ENCODE assay signal across 1 cellular context in the genomic region with DNA sequence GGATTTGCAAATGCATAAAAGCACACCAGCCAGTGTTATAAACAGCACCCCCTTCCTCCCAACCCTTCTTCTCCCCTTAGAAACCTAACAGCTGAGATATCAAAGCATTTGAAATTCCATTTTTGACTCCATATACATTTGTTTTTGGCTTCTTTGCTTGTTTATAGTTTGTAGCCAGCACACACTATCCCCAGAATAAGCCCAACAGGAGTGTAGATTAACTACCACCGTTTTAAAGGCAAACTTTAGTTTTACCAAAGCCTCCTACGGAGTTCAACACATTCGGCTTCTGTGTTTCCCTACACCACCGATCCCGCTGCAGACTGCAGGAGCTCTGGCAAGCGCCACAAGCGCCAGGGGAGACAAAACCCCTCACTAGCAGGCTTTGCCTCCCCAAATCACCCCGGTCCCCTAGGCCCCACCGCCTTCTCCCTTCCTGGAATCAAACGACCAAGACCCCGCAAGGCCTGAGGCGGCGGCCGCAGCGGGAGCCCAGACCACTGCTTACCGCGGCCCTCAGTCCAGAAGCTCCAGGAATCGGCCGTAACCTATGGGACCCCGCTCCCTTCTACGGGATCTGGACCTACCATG.
TF ChIP-seq lines count a peak whose summit lies in the region.

No MANE protein-coding gene starts in this region.

TF ChIP-seq in HepG2, 621 proteins besides CTCF, POLR2A, EP300 and RAD21 (continued from another document and continues in another):
- TF ChIP-seq, protein P1, sequence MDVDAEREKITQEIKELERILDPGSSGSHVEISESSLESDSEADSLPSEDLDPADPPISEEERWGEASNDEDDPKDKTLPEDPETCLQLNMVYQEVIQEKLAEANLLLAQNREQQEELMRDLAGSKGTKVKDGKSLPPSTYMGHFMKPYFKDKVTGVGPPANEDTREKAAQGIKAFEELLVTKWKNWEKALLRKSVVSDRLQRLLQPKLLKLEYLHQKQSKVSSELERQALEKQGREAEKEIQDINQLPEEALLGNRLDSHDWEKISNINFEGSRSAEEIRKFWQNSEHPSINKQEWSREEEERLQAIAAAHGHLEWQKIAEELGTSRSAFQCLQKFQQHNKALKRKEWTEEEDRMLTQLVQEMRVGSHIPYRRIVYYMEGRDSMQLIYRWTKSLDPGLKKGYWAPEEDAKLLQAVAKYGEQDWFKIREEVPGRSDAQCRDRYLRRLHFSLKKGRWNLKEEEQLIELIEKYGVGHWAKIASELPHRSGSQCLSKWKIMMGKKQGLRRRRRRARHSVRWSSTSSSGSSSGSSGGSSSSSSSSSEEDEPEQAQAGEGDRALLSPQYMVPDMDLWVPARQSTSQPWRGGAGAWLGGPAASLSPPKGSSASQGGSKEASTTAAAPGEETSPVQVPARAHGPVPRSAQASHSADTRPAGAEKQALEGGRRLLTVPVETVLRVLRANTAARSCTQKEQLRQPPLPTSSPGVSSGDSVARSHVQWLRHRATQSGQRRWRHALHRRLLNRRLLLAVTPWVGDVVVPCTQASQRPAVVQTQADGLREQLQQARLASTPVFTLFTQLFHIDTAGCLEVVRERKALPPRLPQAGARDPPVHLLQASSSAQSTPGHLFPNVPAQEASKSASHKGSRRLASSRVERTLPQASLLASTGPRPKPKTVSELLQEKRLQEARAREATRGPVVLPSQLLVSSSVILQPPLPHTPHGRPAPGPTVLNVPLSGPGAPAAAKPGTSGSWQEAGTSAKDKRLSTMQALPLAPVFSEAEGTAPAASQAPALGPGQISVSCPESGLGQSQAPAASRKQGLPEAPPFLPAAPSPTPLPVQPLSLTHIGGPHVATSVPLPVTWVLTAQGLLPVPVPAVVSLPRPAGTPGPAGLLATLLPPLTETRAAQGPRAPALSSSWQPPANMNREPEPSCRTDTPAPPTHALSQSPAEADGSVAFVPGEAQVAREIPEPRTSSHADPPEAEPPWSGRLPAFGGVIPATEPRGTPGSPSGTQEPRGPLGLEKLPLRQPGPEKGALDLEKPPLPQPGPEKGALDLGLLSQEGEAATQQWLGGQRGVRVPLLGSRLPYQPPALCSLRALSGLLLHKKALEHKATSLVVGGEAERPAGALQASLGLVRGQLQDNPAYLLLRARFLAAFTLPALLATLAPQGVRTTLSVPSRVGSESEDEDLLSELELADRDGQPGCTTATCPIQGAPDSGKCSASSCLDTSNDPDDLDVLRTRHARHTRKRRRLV (CRISPR knock-in tag; IDR thresholded peaks at IDR 0.05): 0 out of 2 replicates have a peak, but pooled peaks have one; percentile 33
- no peak for TF ChIP-seq EED (CRISPR knock-in tag; IDR thresholded peaks at IDR 0.05)
- TF ChIP-seq ETV5 (CRISPR knock-in tag; IDR thresholded peaks at IDR 0.05; ENCODE audit: borderline replicate concordance): no peak
- TF ChIP-seq, protein P2, sequence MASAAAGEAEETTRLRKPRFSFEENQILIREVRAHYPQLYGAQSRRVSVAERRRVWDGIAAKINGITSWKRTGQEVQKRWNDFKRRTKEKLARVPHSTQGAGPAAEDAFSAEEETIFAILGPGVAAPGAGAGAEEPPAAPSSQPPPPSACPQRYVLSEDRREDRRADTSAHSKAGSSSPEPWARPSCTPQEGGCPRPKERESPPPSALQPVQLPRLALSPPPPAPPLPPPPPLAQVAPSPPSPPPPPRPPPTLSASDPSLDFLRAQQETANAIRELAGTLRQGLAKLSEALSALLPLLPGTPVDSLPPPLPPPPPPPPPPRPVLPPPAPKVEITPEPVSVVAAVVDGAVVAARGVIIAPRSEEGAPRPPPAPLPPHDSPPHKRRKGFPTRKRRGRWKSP (CRISPR knock-in tag; IDR thresholded peaks at IDR 0.05): no peak
- TF ChIP-seq, protein P3, sequence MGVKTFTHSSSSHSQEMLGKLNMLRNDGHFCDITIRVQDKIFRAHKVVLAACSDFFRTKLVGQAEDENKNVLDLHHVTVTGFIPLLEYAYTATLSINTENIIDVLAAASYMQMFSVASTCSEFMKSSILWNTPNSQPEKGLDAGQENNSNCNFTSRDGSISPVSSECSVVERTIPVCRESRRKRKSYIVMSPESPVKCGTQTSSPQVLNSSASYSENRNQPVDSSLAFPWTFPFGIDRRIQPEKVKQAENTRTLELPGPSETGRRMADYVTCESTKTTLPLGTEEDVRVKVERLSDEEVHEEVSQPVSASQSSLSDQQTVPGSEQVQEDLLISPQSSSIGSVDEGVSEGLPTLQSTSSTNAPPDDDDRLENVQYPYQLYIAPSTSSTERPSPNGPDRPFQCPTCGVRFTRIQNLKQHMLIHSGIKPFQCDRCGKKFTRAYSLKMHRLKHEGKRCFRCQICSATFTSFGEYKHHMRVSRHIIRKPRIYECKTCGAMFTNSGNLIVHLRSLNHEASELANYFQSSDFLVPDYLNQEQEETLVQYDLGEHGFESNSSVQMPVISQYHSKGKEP (CRISPR knock-in tag; IDR thresholded peaks at IDR 0.05): peak; percentile 81; the same call in 1 of the 2 replicates
- no peak for TF ChIP-seq ZNF629 (CRISPR knock-in tag; conservative IDR thresholded peaks at IDR 0.05)
- no peak for TF ChIP-seq NFIB (CRISPR knock-in tag; IDR thresholded peaks at IDR 0.05; ENCODE audit: borderline replicate concordance)
- no peak for TF ChIP-seq ZNF607 (CRISPR knock-in tag; IDR thresholded peaks at IDR 0.05; ENCODE audit: borderline replicate concordance)
- TF ChIP-seq NR2F2 (IDR thresholded peaks at IDR 0.05; ENCODE audit: borderline replicate concordance, low read depth): no peak
- TF ChIP-seq FIP1L1 (IDR thresholded peaks at IDR 0.05; ENCODE audit: borderline replicate concordance, insufficient read depth, low read depth, low read length): no peak
- peak; percentile 15; the same call in 1 of the 2 replicates for TF ChIP-seq RXRA (CRISPR knock-in tag; IDR thresholded peaks at IDR 0.05)
- TF ChIP-seq ZNF543 (CRISPR knock-in tag; IDR thresholded peaks at IDR 0.05): 0 out of 2 replicates have a peak, but pooled peaks have one; percentile 34
- TF ChIP-seq MZF1 (CRISPR knock-in tag; IDR thresholded peaks at IDR 0.05; ENCODE audit: borderline replicate concordance): no peak
- TF ChIP-seq HNRNPUL1 (IDR thresholded peaks at IDR 0.05; ENCODE audit: low read depth, low read length): no peak
- no peak; the same call in 1 of the 2 replicates for TF ChIP-seq ZNF230 (CRISPR knock-in tag; IDR thresholded peaks at IDR 0.05)
- peak; percentile 88; the same call in 1 of the 2 replicates for TF ChIP-seq ZNF775 (CRISPR knock-in tag; IDR thresholded peaks at IDR 0.05; ENCODE audit: borderline replicate concordance)
- no peak for TF ChIP-seq BRD4 (CRISPR knock-in tag; IDR thresholded peaks at IDR 0.05)
- no peak for TF ChIP-seq HNRNPL (IDR thresholded peaks at IDR 0.05; ENCODE audit: low read depth, low read length)
- no peak for TF ChIP-seq TP53 (CRISPR knock-in tag; conservative IDR thresholded peaks at IDR 0.05)
- no peak for TF ChIP-seq HOXA5 (CRISPR knock-in tag; IDR thresholded peaks at IDR 0.05)
- TF ChIP-seq, protein P4, sequence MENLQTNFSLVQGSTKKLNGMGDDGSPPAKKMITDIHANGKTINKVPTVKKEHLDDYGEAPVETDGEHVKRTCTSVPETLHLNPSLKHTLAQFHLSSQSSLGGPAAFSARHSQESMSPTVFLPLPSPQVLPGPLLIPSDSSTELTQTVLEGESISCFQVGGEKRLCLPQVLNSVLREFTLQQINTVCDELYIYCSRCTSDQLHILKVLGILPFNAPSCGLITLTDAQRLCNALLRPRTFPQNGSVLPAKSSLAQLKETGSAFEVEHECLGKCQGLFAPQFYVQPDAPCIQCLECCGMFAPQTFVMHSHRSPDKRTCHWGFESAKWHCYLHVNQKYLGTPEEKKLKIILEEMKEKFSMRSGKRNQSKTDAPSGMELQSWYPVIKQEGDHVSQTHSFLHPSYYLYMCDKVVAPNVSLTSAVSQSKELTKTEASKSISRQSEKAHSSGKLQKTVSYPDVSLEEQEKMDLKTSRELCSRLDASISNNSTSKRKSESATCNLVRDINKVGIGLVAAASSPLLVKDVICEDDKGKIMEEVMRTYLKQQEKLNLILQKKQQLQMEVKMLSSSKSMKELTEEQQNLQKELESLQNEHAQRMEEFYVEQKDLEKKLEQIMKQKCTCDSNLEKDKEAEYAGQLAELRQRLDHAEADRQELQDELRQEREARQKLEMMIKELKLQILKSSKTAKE (CRISPR knock-in tag; IDR thresholded peaks at IDR 0.05; ENCODE audit: borderline replicate concordance): no peak
- TF ChIP-seq, protein P5, sequence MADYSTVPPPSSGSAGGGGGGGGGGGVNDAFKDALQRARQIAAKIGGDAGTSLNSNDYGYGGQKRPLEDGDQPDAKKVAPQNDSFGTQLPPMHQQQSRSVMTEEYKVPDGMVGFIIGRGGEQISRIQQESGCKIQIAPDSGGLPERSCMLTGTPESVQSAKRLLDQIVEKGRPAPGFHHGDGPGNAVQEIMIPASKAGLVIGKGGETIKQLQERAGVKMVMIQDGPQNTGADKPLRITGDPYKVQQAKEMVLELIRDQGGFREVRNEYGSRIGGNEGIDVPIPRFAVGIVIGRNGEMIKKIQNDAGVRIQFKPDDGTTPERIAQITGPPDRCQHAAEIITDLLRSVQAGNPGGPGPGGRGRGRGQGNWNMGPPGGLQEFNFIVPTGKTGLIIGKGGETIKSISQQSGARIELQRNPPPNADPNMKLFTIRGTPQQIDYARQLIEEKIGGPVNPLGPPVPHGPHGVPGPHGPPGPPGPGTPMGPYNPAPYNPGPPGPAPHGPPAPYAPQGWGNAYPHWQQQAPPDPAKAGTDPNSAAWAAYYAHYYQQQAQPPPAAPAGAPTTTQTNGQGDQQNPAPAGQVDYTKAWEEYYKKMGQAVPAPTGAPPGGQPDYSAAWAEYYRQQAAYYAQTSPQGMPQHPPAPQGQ (CRISPR knock-in tag; IDR thresholded peaks at IDR 0.05; ENCODE audit: borderline replicate concordance): no peak
- TF ChIP-seq, protein P6, sequence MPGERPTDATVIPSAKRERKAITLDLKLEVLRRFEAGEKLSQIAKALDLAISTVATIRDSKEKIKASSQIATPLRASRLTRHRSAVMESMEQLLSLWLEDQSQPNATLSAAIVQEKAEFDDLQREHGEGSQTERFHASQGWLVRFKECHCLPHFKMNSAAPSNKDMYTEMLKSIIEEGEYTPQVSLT (CRISPR knock-in tag; IDR thresholded peaks at IDR 0.05; ENCODE audit: borderline replicate concordance, low read depth): no peak
- TF ChIP-seq ZNF713 (CRISPR knock-in tag; IDR thresholded peaks at IDR 0.05): 0 out of 2 replicates have a peak, but pooled peaks have one; percentile 67
- no peak for TF ChIP-seq TCF7L2 (IDR thresholded peaks at IDR 0.05; ENCODE audit: low read depth, low read length)
- TF ChIP-seq, protein P7, sequence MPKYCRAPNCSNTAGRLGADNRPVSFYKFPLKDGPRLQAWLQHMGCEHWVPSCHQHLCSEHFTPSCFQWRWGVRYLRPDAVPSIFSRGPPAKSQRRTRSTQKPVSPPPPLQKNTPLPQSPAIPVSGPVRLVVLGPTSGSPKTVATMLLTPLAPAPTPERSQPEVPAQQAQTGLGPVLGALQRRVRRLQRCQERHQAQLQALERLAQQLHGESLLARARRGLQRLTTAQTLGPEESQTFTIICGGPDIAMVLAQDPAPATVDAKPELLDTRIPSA (CRISPR knock-in tag; IDR thresholded peaks at IDR 0.05; ENCODE audit: borderline replicate concordance): no peak
- peak; percentile 91 for TF ChIP-seq ASH2L (IDR thresholded peaks at IDR 0.05; ENCODE audit: insufficient read length, low read depth, low read length)
- TF ChIP-seq JUND (CRISPR knock-in tag; IDR thresholded peaks at IDR 0.05): no peak
- TF ChIP-seq SNAPC2 (CRISPR knock-in tag; IDR thresholded peaks at IDR 0.05): no peak
- no peak for TF ChIP-seq ZNF781 (CRISPR knock-in tag; IDR thresholded peaks at IDR 0.05; ENCODE audit: borderline replicate concordance, not compliant biosample characterization)
- TF ChIP-seq ZNF446 (CRISPR knock-in tag; IDR thresholded peaks at IDR 0.05): peak; percentile 55; the same call in 1 of the 2 replicates
- no peak for TF ChIP-seq NFE2L1 (CRISPR knock-in tag; IDR thresholded peaks at IDR 0.05; ENCODE audit: borderline replicate concordance)
- TF ChIP-seq SRY (CRISPR knock-in tag; IDR thresholded peaks at IDR 0.05): no peak
- no peak for TF ChIP-seq ZNF674 (CRISPR knock-in tag; IDR thresholded peaks at IDR 0.05; ENCODE audit: low read depth)
